ENCODE assay signal across 7 cellular contexts in genomic region chr10:48970654-48971053, GRCh38. TPM values are rescaled to one million over a fixed set of nuclear protein-coding genes. Genes with fewer than 3 reads are reported as not detected.
"Had no signal": no experiment of that assay in that cellular context is flagged by ENCODE, and none has a peak within 500 bp of the region (broad histone marks: within the 10 kb centered on the region; RNA-seq: fewer than 3 reads in every experiment).

No MANE protein-coding gene starts in this region.

- H2AFZ ChIP-seq: GM23338 had no signal

- H3K27ac Mint-ChIP-seq: GM23338, H9 had no signal

- DNase-seq: H9, HCEC 1CT, IMR-90, KBM-7 had no signal

- H3K4me2 ChIP-seq: GM23338 had no signal

- H3K4me3 ChIP-seq: GM23338 had no signal

- ATAC-seq: GM23338 had no signal

- H3K9me3 Mint-ChIP-seq: GM23338, H9 had no signal

- H3K4me3 Mint-ChIP-seq: GM23338, H9 had no signal

- H3K4me1 Mint-ChIP-seq: GM23338, H9 had no signal

RNA-seq across cellular contexts. Expression of gene LRRC18, which starts 31.0 kb away (rescaled TPM):
- total RNA-seq: GM23338, H1, H9, HT-29, IMR-90 had no signal
- polyA plus RNA-seq: GM23338, H1, IMR-90 had no signal
